ENCODE assay signal across 6 cellular contexts in the genomic region with DNA sequence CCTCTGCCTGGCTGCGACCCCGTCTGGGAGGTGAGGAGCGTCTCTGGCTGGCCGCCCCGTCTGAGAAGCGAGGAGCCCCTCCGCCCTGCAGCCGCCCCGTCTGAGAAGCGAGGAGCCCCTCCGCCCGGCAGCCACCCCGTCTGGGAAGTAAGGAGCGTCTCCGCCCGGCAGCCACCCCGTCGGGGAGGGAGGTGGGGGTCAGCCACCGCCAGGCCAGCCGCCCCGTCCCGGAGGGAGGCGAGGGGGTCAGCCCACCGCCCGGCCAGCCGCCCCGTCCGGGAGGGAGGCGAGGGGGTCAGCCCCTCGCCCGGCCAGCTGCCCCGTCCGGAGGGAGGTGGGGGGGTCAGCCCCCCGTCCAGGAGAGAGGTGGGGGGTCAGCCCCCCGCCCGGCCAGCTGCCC. TPM values are rescaled to one million over a fixed set of nuclear protein-coding genes. Genes with fewer than 3 reads are reported as not detected.
DNase-seq lines count a peak whose midpoint lies in the region; FAIRE-seq and TF ChIP-seq lines count a peak whose summit lies in the region.
"Not testable (repeated sequence)": the region's sequence is repeated elsewhere in the genome, so short reads cannot be mapped to it uniquely, and the experiment has no call there.
"Had no signal": no experiment of that assay in that cellular context is flagged by ENCODE, and none has a peak within 500 bp of the region (broad histone marks: within the 10 kb centered on the region; RNA-seq: fewer than 3 reads in every experiment).

No MANE protein-coding gene starts in this region.

- not testable (repeated sequence) for TF ChIP-seq POLR2A in testis (IDR thresholded peaks at IDR 0.05)

- H3K9ac ChIP-seq in kidney (ENCODE audit: low read length in 2 of 2); neuronal stem cell (ENCODE audit: low read depth, low read length, poor library complexity): not testable (repeated sequence)

- DNase-seq in glutamatergic neuron: peak; percentile 19
- peak; percentile 52 for DNase-seq in kidney
- DNase-seq in neuronal stem cell (ENCODE audit: low spot score); testis: not testable (repeated sequence)

- H3K9me3 ChIP-seq in ectodermal cell (ENCODE audit: control insufficient read depth, low read length); kidney (ENCODE audit: control insufficient read depth in 1 of 2, low read length in 2 of 2); testis: not testable (repeated sequence)
- H3K9me3 ChIP-seq in neuronal stem cell (replicated peaks in 1 of 2; ENCODE audit: control insufficient read depth in 2 of 2, insufficient read depth in 1 of 2, low read depth in 1 of 2, low read length in 2 of 2): peaks cover 2 to 13% of the 10 kb centered on the region in 2 donors

- H3K4ac ChIP-seq in neuronal stem cell (ENCODE audit: low read length): not testable (repeated sequence)

- intact Hi-C loops in kidney (cut with DNase I); testis (cut with DNase I; ENCODE audit: low total_unique reads): not testable (repeated sequence)

- not testable (repeated sequence) for H3K4me3 ChIP-seq in ectodermal cell (ENCODE audit: insufficient read depth, low read depth, low read length); kidney (ENCODE audit: low read length in 2 of 2); neuronal stem cell (ENCODE audit: low read length in 2 of 2)
- peak overlapping the region; percentile 6 to 17 for H3K4me3 ChIP-seq in testis

- peaks cover 18% of the 10 kb centered on the region for H3K9me3 Mint-ChIP-seq in glutamatergic neuron (ENCODE audit: unreplicated experiment)

- not testable (repeated sequence) for H3K4me3 Mint-ChIP-seq in glutamatergic neuron (ENCODE audit: unreplicated experiment)

- H2BK120ac ChIP-seq in neuronal stem cell (ENCODE audit: low read depth, low read length): not testable (repeated sequence)

- H3K36me3 Mint-ChIP-seq in glutamatergic neuron (ENCODE audit: unreplicated experiment): peaks cover 24% of the 10 kb centered on the region

- H3K27me3 Mint-ChIP-seq in glutamatergic neuron (ENCODE audit: unreplicated experiment): not testable (repeated sequence)

- H3K23ac ChIP-seq in neuronal stem cell (ENCODE audit: low read depth, low read length, poor library complexity): not testable (repeated sequence)

- H3K18ac ChIP-seq in neuronal stem cell (ENCODE audit: low read length): not testable (repeated sequence)

- 95 to 97% methylated on average over 36 of the region's 36 CpGs for WGBS in ectodermal cell, 2 experiments
- no CpG with 5 or more reads among the region's 36 CpGs for WGBS in neuronal stem cell (ENCODE audit: extremely low coverage in 2 of 2, insufficient read length in 2 of 2, insufficient replicate concordance in 1 of 2), 2 donors
- WGBS in testis, 2 donors: 40 to 70% methylated on average over 2 to 19 of the region's 36 CpGs

- H4K8ac ChIP-seq in neuronal stem cell (ENCODE audit: low read depth, low read length): not testable (repeated sequence)

- not testable (repeated sequence) for H3K27me3 ChIP-seq in ectodermal cell (ENCODE audit: control insufficient read depth, insufficient read depth, low read length, poor library complexity, severe bottlenecking); neuronal stem cell (ENCODE audit: control insufficient read depth in 3 of 3, insufficient read depth in 3 of 3, low read depth in 1 of 3, low read length in 3 of 3); testis

- not testable (repeated sequence) for FAIRE-seq in kidney (lab: Jason Lieb, UNC)

- H3K4me1 ChIP-seq in ectodermal cell (ENCODE audit: control insufficient read depth, insufficient read depth, low read length); kidney (ENCODE audit: control insufficient read depth in 1 of 2, insufficient read depth in 1 of 2, low read depth in 1 of 2, low read length in 2 of 2); neuronal stem cell (ENCODE audit: control insufficient read depth in 2 of 2, insufficient read depth in 1 of 2, low read depth in 1 of 2, low read length in 2 of 2); testis: not testable (repeated sequence)

- H3K27ac Mint-ChIP-seq in glutamatergic neuron (ENCODE audit: unreplicated experiment): not testable (repeated sequence)

- not testable (repeated sequence) for H2AK5ac ChIP-seq in neuronal stem cell (ENCODE audit: low read depth, low read length)

- not testable (repeated sequence) for H2BK12ac ChIP-seq in neuronal stem cell (ENCODE audit: low read length)

- H2BK15ac ChIP-seq in neuronal stem cell (ENCODE audit: low read length): not testable (repeated sequence)

- not testable (repeated sequence) for H3K79me1 ChIP-seq in neuronal stem cell (ENCODE audit: low read depth, low read length)

- H4K91ac ChIP-seq in neuronal stem cell (ENCODE audit: low read depth, low read length, poor library complexity): not testable (repeated sequence)

- H3K4me1 Mint-ChIP-seq in glutamatergic neuron (ENCODE audit: low read depth, unreplicated experiment): not testable (repeated sequence)

- H3K27ac ChIP-seq in ectodermal cell (ENCODE audit: insufficient read depth, low read depth, low read length, poor library complexity, severe bottlenecking) (peak overlapping the region; percentile 31), neuronal stem cell (replicated peaks; ENCODE audit: low read length) (peak overlapping the region; percentile 67)
- H3K27ac ChIP-seq in kidney (ENCODE audit: low read depth in 2 of 2, low read length in 2 of 2); testis: not testable (repeated sequence)

- H3K14ac ChIP-seq in neuronal stem cell (ENCODE audit: low read length): not testable (repeated sequence)

- not testable (repeated sequence) for H2AFZ ChIP-seq in neuronal stem cell (ENCODE audit: low read length)

- TF ChIP-seq CTCF in glutamatergic neuron (IDR thresholded peaks at IDR 0.05; ENCODE audit: partially characterized antibody, unreplicated experiment); kidney (IDR thresholded peaks at IDR 0.05; ENCODE audit: borderline replicate concordance, extremely low read depth, insufficient read depth); testis (IDR thresholded peaks at IDR 0.05): not testable (repeated sequence)

- H2BK5ac ChIP-seq in neuronal stem cell (ENCODE audit: low read length): not testable (repeated sequence)

- not testable (repeated sequence) for H3K36me3 ChIP-seq in ectodermal cell (ENCODE audit: control insufficient read depth, insufficient read depth, low read length); kidney (ENCODE audit: control insufficient read depth in 1 of 2, insufficient read depth in 2 of 2, low read length in 2 of 2); neuronal stem cell (replicated peaks in 1 of 2; ENCODE audit: control insufficient read depth in 2 of 2, insufficient read depth in 2 of 2, low read length in 2 of 2); testis (ENCODE audit: low read depth, missing control alignments)

- H3K4me2 ChIP-seq in neuronal stem cell (ENCODE audit: insufficient read depth, low read length, poor library complexity, severe bottlenecking): peak overlapping the region; percentile 11

RNA-seq across cellular contexts. Expression of a gene that starts 39.9 kb away (rescaled TPM):
- polyA plus RNA-seq in ectodermal cell (2013, experiment 1 of 4): 29.2 TPM
- 33.0 TPM for polyA plus RNA-seq in ectodermal cell (2013, experiment 2 of 4)
- polyA plus RNA-seq in ectodermal cell (2013, experiment 3 of 4): 17.8 TPM
- polyA plus RNA-seq in ectodermal cell (2013, experiment 4 of 4): 20.3 TPM
- total RNA-seq in glutamatergic neuron (ENCODE audit: unreplicated experiment): 25.6 TPM
- total RNA-seq in kidney: 18.9 TPM
- 10.5 TPM for polyA plus RNA-seq in kidney (ENCODE audit: insufficient read depth, low read depth, low replicate concordance)
- polyA plus RNA-seq in neuronal stem cell (2013, experiment 1 of 2): 12.9 TPM
- 12.8 TPM for polyA plus RNA-seq in neuronal stem cell (2013, experiment 2 of 2)
- 10 to 100 TPM; 32.5 to 51.3 TPM for total RNA-seq in testis
- 31.5 TPM for polyA plus RNA-seq in testis (ENCODE audit: insufficient read depth, low read depth, low replicate concordance)
- polyA plus RNA-seq: CD14-positive monocyte had no signal
